In genomic region chr1:70909262-70909817, GRCh38 we compare ENCODE assay signal across 14 cellular contexts.
"Had no signal": no experiment of that assay in that cellular context is flagged by ENCODE, and none has a peak within 500 bp of the region (broad histone marks: within the 10 kb centered on the region; RNA-seq: fewer than 3 reads in every experiment).

No MANE protein-coding gene starts in this region.

- ATAC-seq: activated T-helper 17 cell treated with anti-CD3 and anti-CD28 coated beads, Interleukin-2, amount 50 U/mL, for 72 hours; gastrocnemius medialis; heart right ventricle; T-cell had no signal

- H3K4me1 Mint-ChIP-seq: activated naive CD4-positive, alpha-beta T cell treated with anti-CD3 and anti-CD28 coated beads, Interleukin-2, amount 10 ng/mL, durations not matched to agents 7 days and 5 days; activated T-helper 17 cell treated with anti-CD3 and anti-CD28 coated beads, Interleukin-2, amount 50 U/mL, for 72 hours; T-cell had no signal

- H3K27me3 Mint-ChIP-seq: activated naive CD4-positive, alpha-beta T cell treated with anti-CD3 and anti-CD28 coated beads, Interleukin-2, amount 10 ng/mL, durations not matched to agents 7 days and 5 days; T-cell had no signal

- H3K4me3 Mint-ChIP-seq: activated naive CD4-positive, alpha-beta T cell treated with anti-CD3 and anti-CD28 coated beads, Interleukin-2, amount 10 ng/mL, durations not matched to agents 7 days and 5 days; activated T-helper 17 cell treated with anti-CD3 and anti-CD28 coated beads, Interleukin-2, amount 50 U/mL, for 72 hours; T-cell had no signal

- H3K9me3 Mint-ChIP-seq: activated naive CD4-positive, alpha-beta T cell treated with anti-CD3 and anti-CD28 coated beads, Interleukin-2, amount 10 ng/mL, durations not matched to agents 7 days and 5 days had no signal

- DNase-seq: activated CD4-positive, CD25-positive, alpha-beta regulatory T cell treated with anti-CD3 and anti-CD28 coated beads, Interleukin-2, amount 50 U/mL, for 72 hours; activated naive CD4-positive, alpha-beta T cell treated with anti-CD3 and anti-CD28 coated beads, Interleukin-2, amount 10 ng/mL, durations not matched to agents 7 days and 5 days; central memory CD4-positive, alpha-beta T cell; cortex of kidney; effector memory CD4-positive, alpha-beta T cell; gastrocnemius medialis; heart right ventricle; mesendoderm; stimulated activated CD4-positive, alpha-beta T cell treated with anti-CD3 and anti-CD28 coated beads, Interleukin-12 subunit alpha, Interleukin-12 subunit beta, amount 100 ng/mL, for 4 hours; stimulated activated CD4-positive, alpha-beta T cell treated with anti-CD3 and anti-CD28 coated beads, Interleukin-2, amount 100 ng/mL, for 48 hours; stimulated activated naive CD4-positive, alpha-beta T cell treated with Interleukin-2 at 50 U/mL for 16 hours; T-cell; trophoblast cell had no signal

- H3K27ac Mint-ChIP-seq: activated naive CD4-positive, alpha-beta T cell treated with anti-CD3 and anti-CD28 coated beads, Interleukin-2, amount 10 ng/mL, durations not matched to agents 7 days and 5 days; activated T-helper 17 cell treated with anti-CD3 and anti-CD28 coated beads, Interleukin-2, amount 50 U/mL, for 72 hours; T-cell had no signal

- H3K36me3 Mint-ChIP-seq: activated naive CD4-positive, alpha-beta T cell treated with anti-CD3 and anti-CD28 coated beads, Interleukin-2, amount 10 ng/mL, durations not matched to agents 7 days and 5 days; T-cell had no signal
